9 cellular contexts compared by ENCODE assay signal in genomic region chr3:37906734-37907282, GRCh38. TPM values are rescaled to one million over a fixed set of nuclear protein-coding genes. Genes with fewer than 3 reads are reported as not detected.
DNase-seq lines count a peak whose midpoint lies in the region; ATAC-seq and TF ChIP-seq lines count a peak whose summit lies in the region.
"Had no signal": no experiment of that assay in that cellular context is flagged by ENCODE, and none has a peak within 500 bp of the region (broad histone marks: within the 10 kb centered on the region; RNA-seq: fewer than 3 reads in every experiment).

No MANE protein-coding gene starts in this region.

- intact Hi-C loops in Right ventricle myocardium superior (cut with DNase I), result no loop called here
- intact Hi-C loops in left ventricle myocardium superior (cut with micrococcal nuclease), result no loop called here
- intact Hi-C loops in activated T-helper 2 cell treated with anti-CD3 and anti-CD28 coated beads, Interferon-gamma antibody, Interleukin-2, Interleukin-4, amounts not matched to agents 10 μg/mL and 5 μg/mL and 100 μg/mL, durations not matched to agents 14 hours and 24 hours and 36 hours (cut with micrococcal nuclease), result loop anchor here (1.0 to 10.0 kb wide), 5 partner anchors 8 to 258 kb away; partner anchors contain the start of genes DLEC1 and OXSR1
- intact Hi-C loops in tibial artery (cut with DNase I; ENCODE audit: low total_unique reads), result no loop called here

- H3K9me3 ChIP-seq in tibial artery, result no peaks in the 10 kb centered on the region

- no peaks in the 10 kb centered on the region for H3K27me3 Mint-ChIP-seq in activated T-helper 2 cell treated with anti-CD3 and anti-CD28 coated beads, Interferon-gamma antibody, Interleukin-2, Interleukin-4, amounts not matched to agents 10 μg/mL and 5 μg/mL and 100 μg/mL, durations not matched to agents 14 hours and 24 hours and 36 hours (ENCODE audit: low read depth)

- H3K27ac ChIP-seq in tibial artery, result peak overlapping the region; percentile 70 to 74

- H3K4me3 ChIP-seq in tibial artery, result no peak overlapping the region

- H3K36me3 Mint-ChIP-seq in activated T-helper 2 cell treated with anti-CD3 and anti-CD28 coated beads, Interferon-gamma antibody, Interleukin-2, Interleukin-4, amounts not matched to agents 10 μg/mL and 5 μg/mL and 100 μg/mL, durations not matched to agents 14 hours and 24 hours and 36 hours (ENCODE audit: low read depth), result no peaks in the 10 kb centered on the region

- no peaks in the 10 kb centered on the region for H3K36me3 ChIP-seq in tibial artery

- peak overlapping the region; percentile 43 for H3K4me3 Mint-ChIP-seq in activated T-helper 2 cell treated with anti-CD3 and anti-CD28 coated beads, Interferon-gamma antibody, Interleukin-2, Interleukin-4, amounts not matched to agents 10 μg/mL and 5 μg/mL and 100 μg/mL, durations not matched to agents 14 hours and 24 hours and 36 hours (ENCODE audit: low read depth)

- no peak for DNase-seq in Right ventricle myocardium superior
- DNase-seq in left ventricle myocardium superior, result no peak
- no peak for DNase-seq in activated T-helper 2 cell treated with anti-CD3 and anti-CD28 coated beads, Interferon-gamma antibody, Interleukin-2, Interleukin-4, amounts not matched to agents 10 μg/mL and 5 μg/mL and 100 μg/mL, durations not matched to agents 14 hours and 24 hours and 36 hours (ENCODE audit: low spot score)
- peak; percentile 22 for DNase-seq in medulla oblongata (ENCODE audit: extremely low spot score)
- DNase-seq in tibial artery, result no peak
- no peak for DNase-seq in CD1c-positive myeloid dendritic cell (ENCODE audit: extremely low spot score)
- no peak for DNase-seq in dedifferentiated amniotic fluid mesenchymal stem cell (ENCODE audit: extremely low spot score)
- DNase-seq: KG1 had no signal

- peak overlapping the region; percentile 85 for H3K27ac Mint-ChIP-seq in activated T-helper 2 cell treated with anti-CD3 and anti-CD28 coated beads, Interferon-gamma antibody, Interleukin-2, Interleukin-4, amounts not matched to agents 10 μg/mL and 5 μg/mL and 100 μg/mL, durations not matched to agents 14 hours and 24 hours and 36 hours

- H3K27me3 ChIP-seq in tibial artery, result no peaks in the 10 kb centered on the region

- H3K4me1 Mint-ChIP-seq in activated T-helper 2 cell treated with anti-CD3 and anti-CD28 coated beads, Interferon-gamma antibody, Interleukin-2, Interleukin-4, amounts not matched to agents 10 μg/mL and 5 μg/mL and 100 μg/mL, durations not matched to agents 14 hours and 24 hours and 36 hours (ENCODE audit: low read depth), result peaks cover 65% of the 10 kb centered on the region

- peaks cover 8 to 59% (median 43%) of the 10 kb centered on the region in 4 donors for H3K4me1 ChIP-seq in tibial artery

- TF ChIP-seq CTCF in tibial artery (IDR thresholded peaks at IDR 0.05), result no peak

- peak; percentile 16 for ATAC-seq in Right ventricle myocardium superior (ENCODE audit: poor library complexity)
- ATAC-seq in left ventricle myocardium superior, result no peak
- ATAC-seq in GM18909 (IDR thresholded peaks at IDR 0.05; ENCODE audit: poor library complexity, unreplicated experiment), result no peak

- H3K9me3 Mint-ChIP-seq in activated T-helper 2 cell treated with anti-CD3 and anti-CD28 coated beads, Interferon-gamma antibody, Interleukin-2, Interleukin-4, amounts not matched to agents 10 μg/mL and 5 μg/mL and 100 μg/mL, durations not matched to agents 14 hours and 24 hours and 36 hours, result no peaks in the 10 kb centered on the region

RNA-seq across cellular contexts. Expression of gene CTDSPL, which starts 45.1 kb away (rescaled TPM):
- total RNA-seq in Right ventricle myocardium superior (46.0 TPM), left ventricle myocardium superior (53.8 TPM)
- 8.7 and 11.8 TPM in 2 replicates for total RNA-seq in activated T-helper 2 cell treated with anti-CD3 and anti-CD28 coated beads, Interferon-gamma antibody, Interleukin-2, Interleukin-4, amounts not matched to agents 10 μg/mL and 5 μg/mL and 100 μg/mL, durations not matched to agents 14 hours and 24 hours and 36 hours
